ENCODE assay signal across 1 cellular context in the genomic region with DNA sequence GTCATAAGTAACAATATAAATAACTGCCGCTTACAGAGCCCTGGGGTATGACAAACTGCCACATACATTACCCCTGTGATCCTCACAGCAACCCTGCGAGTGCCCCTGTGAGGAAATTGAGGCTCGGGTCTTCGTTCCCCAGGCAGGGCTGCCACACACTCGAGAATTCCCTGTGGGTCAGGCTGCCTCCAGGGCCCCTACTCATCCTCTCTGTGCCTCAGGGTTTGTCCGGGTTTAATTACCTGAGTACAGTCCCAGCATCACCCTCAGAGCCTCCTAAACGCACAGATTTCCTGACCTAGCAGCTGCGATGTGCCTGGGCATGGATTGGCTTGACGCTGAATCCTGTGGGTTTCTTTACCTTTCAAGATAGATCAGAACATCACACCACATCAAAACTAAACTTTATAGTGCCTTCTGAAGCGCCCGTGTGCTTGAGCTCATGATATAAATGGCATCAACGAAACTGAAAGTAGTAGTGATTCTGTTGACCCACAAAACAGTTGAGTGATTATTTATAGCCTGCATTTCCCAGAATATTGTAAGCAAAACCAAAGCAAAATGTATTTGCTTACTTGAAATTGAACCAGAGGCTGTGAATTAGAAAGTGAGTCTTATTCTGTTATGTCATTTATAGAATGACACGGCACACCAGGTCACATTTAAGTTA.
A peak's percentile ranks its signal among the peaks of the same experiment; 100 is the strongest.
TF ChIP-seq lines count a peak whose summit lies in the region.

No MANE protein-coding gene starts in this region.

TF ChIP-seq in K562, 482 proteins besides CTCF, POLR2A, EP300 and RAD21 (continued from another document):
- no peak for TF ChIP-seq PBX2 (CRISPR knock-in tag; IDR thresholded peaks at IDR 0.05; ENCODE audit: low read depth)
- TF ChIP-seq PBX2 (tag; conservative IDR thresholded peaks at IDR 0.05; ENCODE audit: low read depth) = no peak
- no peak for TF ChIP-seq ZNF431 (CRISPR knock-in tag; IDR thresholded peaks at IDR 0.05)
- no peak for TF ChIP-seq MTA1 (IDR thresholded peaks at IDR 0.05; ENCODE audit: borderline replicate concordance)
- TF ChIP-seq MEIS2 (IDR thresholded peaks at IDR 0.05; ENCODE audit: partially characterized antibody) = peak; percentile 13
